ENCODE assay signal across 26 cellular contexts in genomic region chr2:71166812-71167211, GRCh38. TPM values are rescaled to one million over a fixed set of nuclear protein-coding genes. Genes with fewer than 3 reads are reported as not detected.
A peak's percentile ranks its signal among the peaks of the same experiment; 100 is the strongest.
DNase-seq lines count a peak whose midpoint lies in the region; ATAC-seq, FAIRE-seq and TF ChIP-seq lines count a peak whose summit lies in the region.
"Had no signal": no experiment of that assay in that cellular context is flagged by ENCODE, and none has a peak within 500 bp of the region (broad histone marks: within the 10 kb centered on the region; RNA-seq: fewer than 3 reads in every experiment).

No MANE protein-coding gene starts in this region.

- no CpG with 5 or more reads among the region's 3 CpGs for WGBS in IMR-90 (ENCODE audit: extremely low coverage in 2 of 2, insufficient read length in 1 of 2), 2 experiments
- WGBS in H1 (ENCODE audit: extremely low coverage in 1 of 2, insufficient coverage in 1 of 2, insufficient read length in 1 of 2, insufficient replicate concordance in 2 of 2, low coverage in 1 of 2, low lambda C conversion rate in 2 of 2, missing lambda C conversion rate in 1 of 2), 2 experiments, result 89% methylated on average over 2 of the region's 3 CpGs; no CpG with 5 or more reads in 1 of the 2 experiments

- H3K4me1 Mint-ChIP-seq in activated naive CD8-positive, alpha-beta T cell treated with anti-CD3 and anti-CD28 coated beads, Interleukin-2, amount 50 U/mL, for 24 hours, result peaks cover 2% of the 10 kb centered on the region
- no peaks in the 10 kb centered on the region for H3K4me1 Mint-ChIP-seq in activated naive CD8-positive, alpha-beta T cell treated with anti-CD3 and anti-CD28 coated beads for 36 hours
- no peaks in the 10 kb centered on the region for H3K4me1 Mint-ChIP-seq in stimulated activated naive CD8-positive, alpha-beta T cell treated with anti-CD3 and anti-CD28 coated beads, Interleukin-15, amount 100 ng/mL, for 72 hours
- H3K4me1 Mint-ChIP-seq: T-cell had no signal

- H2BK15ac ChIP-seq in IMR-90 (ENCODE audit: low read depth, low read length), result no peak overlapping the region
- H2BK15ac ChIP-seq in H1 (ENCODE audit: low read length), result no peak overlapping the region

- H3K56ac ChIP-seq in IMR-90 (ENCODE audit: extremely low read depth, insufficient read depth, low read length) (no peak overlapping the region), H1 (replicated peaks; ENCODE audit: insufficient read length, low read depth, low read length) (no peak overlapping the region)

- H3K4me3 Mint-ChIP-seq in activated naive CD8-positive, alpha-beta T cell treated with anti-CD3 and anti-CD28 coated beads, Interleukin-2, amount 50 U/mL, for 24 hours, result no peak overlapping the region
- H3K4me3 Mint-ChIP-seq in activated naive CD8-positive, alpha-beta T cell treated with anti-CD3 and anti-CD28 coated beads for 36 hours, result no peak overlapping the region
- no peak overlapping the region for H3K4me3 Mint-ChIP-seq in stimulated activated naive CD8-positive, alpha-beta T cell treated with anti-CD3 and anti-CD28 coated beads, Interleukin-15, amount 100 ng/mL, for 72 hours
- H3K4me3 Mint-ChIP-seq: activated T-helper 1 cell treated with anti-CD3 and anti-CD28 coated beads, Interleukin-12 subunit alpha, Interleukin-12 subunit beta, Interleukin-2, Interleukin-4 antibody, amounts not matched to agents 30 ng/mL and 10 ng/mL and 1 ng/mL, durations not matched to agents 14 hours and 24 hours and 36 hours; T-cell; type B pancreatic cell had no signal

- H3K14ac ChIP-seq in IMR-90 (replicated peaks; ENCODE audit: low read depth, low read length) (no peak overlapping the region), H1 (ENCODE audit: insufficient read length) (no peak overlapping the region)

- no peaks in the 10 kb centered on the region for H3K9me3 ChIP-seq in IMR-90 (ENCODE audit: control insufficient read depth, insufficient read depth, low read length)
- no peaks in the 10 kb centered on the region for H3K9me3 ChIP-seq in H1 (ENCODE audit: insufficient read depth in 2 of 2, low read depth in 1 of 2, low read length in 1 of 2)
- H3K9me3 ChIP-seq in mucosa of descending colon, result no peaks in the 10 kb centered on the region
- H3K9me3 ChIP-seq: SJSA1 had no signal

- H4K8ac ChIP-seq in IMR-90 (ENCODE audit: low read depth in 2 of 2, low read length in 2 of 2) (no peak overlapping the region), H1 (ENCODE audit: extremely low read depth, insufficient read depth, low read length) (no peak overlapping the region)

- dilution Hi-C loops in IMR-90 (cut with HindIII; ENCODE audit: low sequenced_read_pairs, unreplicated experiment), result no loop called here

- no peaks in the 10 kb centered on the region for H3K36me3 ChIP-seq in IMR-90 (ENCODE audit: control insufficient read depth, insufficient read depth, low read length)
- no peaks in the 10 kb centered on the region for H3K36me3 ChIP-seq in H1 (ENCODE audit: control insufficient read depth in 2 of 4, insufficient read depth in 4 of 4, low read length in 3 of 4)
- H3K36me3 ChIP-seq in mucosa of descending colon (ENCODE audit: low read depth), result no peaks in the 10 kb centered on the region
- H3K36me3 ChIP-seq: cardiac muscle cell, SJSA1 had no signal

- H3K9ac ChIP-seq in IMR-90 (ENCODE audit: low read depth, low read length) (no peak overlapping the region), H1 (replicated peaks in 1 of 4; ENCODE audit: extremely low read depth in 1 of 4, low read depth in 3 of 4, low read length in 3 of 4) (no peak overlapping the region)

- TF ChIP-seq EP300 in H1 (IDR thresholded peaks at IDR 0.05; ENCODE audit: borderline replicate concordance in 1 of 2, low read depth in 2 of 2, low read length in 2 of 2), result no peak

- H4K20me1 ChIP-seq in IMR-90 (ENCODE audit: insufficient read depth, low read length) (no peaks in the 10 kb centered on the region), H1 (replicated peaks in 1 of 2; ENCODE audit: control insufficient read depth in 1 of 2, insufficient read depth in 2 of 2, low read length in 2 of 2) (no peaks in the 10 kb centered on the region)

- FAIRE-seq in H1 (lab: Jason Lieb, UNC), result no peak
- FAIRE-seq: HepG2, keratinocyte, TTC549 had no signal

- H3K18ac ChIP-seq in IMR-90 (ENCODE audit: low read depth, low read length) (no peak overlapping the region), H1 (ENCODE audit: extremely low read depth, low read length) (no peak overlapping the region)

- H3K27ac ChIP-seq in IMR-90 (ENCODE audit: insufficient read depth, low read length) (no peak overlapping the region), H1 (ENCODE audit: low read depth, low read length) (no peak overlapping the region)
- H3K27ac ChIP-seq: C4-2B, cardiac muscle cell, coronary artery, SJSA1 had no signal

- no peaks in the 10 kb centered on the region for H3K9me3 Mint-ChIP-seq in activated naive CD8-positive, alpha-beta T cell treated with anti-CD3 and anti-CD28 coated beads, Interleukin-2, amount 50 U/mL, for 24 hours
- no peaks in the 10 kb centered on the region for H3K9me3 Mint-ChIP-seq in activated naive CD8-positive, alpha-beta T cell treated with anti-CD3 and anti-CD28 coated beads for 36 hours
- H3K9me3 Mint-ChIP-seq in stimulated activated naive CD8-positive, alpha-beta T cell treated with anti-CD3 and anti-CD28 coated beads, Interleukin-15, amount 100 ng/mL, for 72 hours, result no peaks in the 10 kb centered on the region
- H3K9me3 Mint-ChIP-seq: activated T-helper 1 cell treated with anti-CD3 and anti-CD28 coated beads, Interleukin-12 subunit alpha, Interleukin-12 subunit beta, Interleukin-2, Interleukin-4 antibody, amounts not matched to agents 30 ng/mL and 10 ng/mL and 1 ng/mL, durations not matched to agents 14 hours and 24 hours and 36 hours; T-cell; type B pancreatic cell had no signal

- H2AK9ac ChIP-seq in IMR-90 (replicated peaks; ENCODE audit: low read depth, low read length, poor library complexity), result no peak overlapping the region

- CTCF ChIA-PET in IMR-90 (lab: Yijun Ruan, JAX) (no interaction called here), H1 (lab: Charles Lee; ENCODE audit: partially characterized antibody) (interaction anchor here (1.3 to 2.0 kb wide), 3 partner anchors 8 to 165 kb away, joined by 4 to 7 read pairs (median 4); no protein-coding TSS in a partner anchor)

- peak; percentile 65 for ATAC-seq in activated naive CD8-positive, alpha-beta T cell treated with anti-CD3 and anti-CD28 coated beads, Interleukin-2, amount 50 U/mL, for 24 hours
- 0 out of 2 replicates have a peak, but pooled peaks have one; percentile 40 for ATAC-seq in IMR-90 (ENCODE audit: low read depth)
- ATAC-seq in stimulated activated naive CD8-positive, alpha-beta T cell treated with anti-CD3 and anti-CD28 coated beads, Interleukin-15, amount 100 ng/mL, for 72 hours, result peak; percentile 26
- no peak for ATAC-seq in mucosa of descending colon
- ATAC-seq: HepG2, left ventricle myocardium superior, T-cell had no signal

- no peaks in the 10 kb centered on the region for H3K79me2 ChIP-seq in H1 (ENCODE audit: control insufficient read depth in 1 of 2, insufficient read depth in 2 of 2, low read length in 2 of 2)

- H2BK5ac ChIP-seq in IMR-90 (ENCODE audit: low read depth, low read length, poor library complexity, severe bottlenecking), result no peak overlapping the region
- no peak overlapping the region for H2BK5ac ChIP-seq in H1 (ENCODE audit: low read depth, low read length)

- intact Hi-C loops in IMR-90 (cut with micrococcal nuclease), result no loop called here
- intact Hi-C loops in mucosa of descending colon (cut with DNase I, micrococcal nuclease), result no loop called here

- BruUV-seq in IMR-90 (replicated peaks; lab: Mats Ljungman, UMichigan), result no TSS peak

- no peak overlapping the region for H2AK5ac ChIP-seq in IMR-90 (ENCODE audit: low read depth, low read length)
- no peak overlapping the region for H2AK5ac ChIP-seq in H1 (ENCODE audit: low read depth, low read length)

- H3K36me3 Mint-ChIP-seq in activated naive CD8-positive, alpha-beta T cell treated with anti-CD3 and anti-CD28 coated beads, Interleukin-2, amount 50 U/mL, for 24 hours (ENCODE audit: low read depth), result no peaks in the 10 kb centered on the region
- H3K36me3 Mint-ChIP-seq in activated naive CD8-positive, alpha-beta T cell treated with anti-CD3 and anti-CD28 coated beads for 36 hours, result no peaks in the 10 kb centered on the region
- H3K36me3 Mint-ChIP-seq: T-cell, type B pancreatic cell had no signal

- TF ChIP-seq CTCF in IMR-90 (conservative IDR thresholded peaks at IDR 0.05; ENCODE audit: low read depth, low read length) (no peak), H1 (IDR thresholded peaks at IDR 0.05; ENCODE audit: control extremely low read depth in 1 of 3, insufficient read depth in 1 of 3, low read depth in 1 of 3, low read length in 3 of 3) (no peak), mucosa of descending colon (IDR thresholded peaks at IDR 0.05) (no peak)

- H3K4me1 ChIP-seq in IMR-90 (ENCODE audit: control insufficient read depth, insufficient read depth, low read length) (no peaks in the 10 kb centered on the region), H1 (replicated peaks in 1 of 4; ENCODE audit: control insufficient read depth in 3 of 4, insufficient read depth in 4 of 4, low read length in 3 of 4) (no peaks in the 10 kb centered on the region), mucosa of descending colon (ENCODE audit: low read depth) (no peaks in the 10 kb centered on the region)
- H3K4me1 ChIP-seq: SJSA1 had no signal

- H3K79me1 ChIP-seq in IMR-90 (ENCODE audit: low read depth in 1 of 2, low read length in 2 of 2) (no peaks in the 10 kb centered on the region), H1 (ENCODE audit: low read depth, low read length) (no peaks in the 10 kb centered on the region)

- H2BK20ac ChIP-seq in IMR-90 (ENCODE audit: low read depth, low read length) (no peak overlapping the region), H1 (ENCODE audit: low read length) (no peak overlapping the region)

- in situ Hi-C loops in IMR-90 (cut with MboI; ENCODE audit: low sequenced_read_pairs), result no loop called here

- peaks cover 2% of the 10 kb centered on the region; the same call in 1 of the 2 replicates for H3K27me3 ChIP-seq in IMR-90 (ENCODE audit: control insufficient read depth, insufficient read depth, low read length)
- no peaks in the 10 kb centered on the region for H3K27me3 ChIP-seq in H1 (replicated peaks in 1 of 4; ENCODE audit: control insufficient read depth in 3 of 4, extremely low read depth in 1 of 4, insufficient read depth in 3 of 4, low read length in 3 of 4)
- H3K27me3 ChIP-seq: cardiac muscle cell, SJSA1 had no signal

- H3K23me2 ChIP-seq in H1 (ENCODE audit: low read depth, low read length), result no peaks in the 10 kb centered on the region

- POLR2A ChIA-PET in IMR-90 (lab: Charles Lee; ENCODE audit: unreplicated experiment) (no interaction called here), H1 (lab: Charles Lee; ENCODE audit: partially characterized antibody) (no interaction called here)

- no peak overlapping the region for H3K27ac Mint-ChIP-seq in activated naive CD8-positive, alpha-beta T cell treated with anti-CD3 and anti-CD28 coated beads, Interleukin-2, amount 50 U/mL, for 24 hours
- no peak overlapping the region for H3K27ac Mint-ChIP-seq in activated naive CD8-positive, alpha-beta T cell treated with anti-CD3 and anti-CD28 coated beads for 36 hours
- peak overlapping the region in 1 of 2 donors; percentile 62 for H3K27ac Mint-ChIP-seq in stimulated activated naive CD8-positive, alpha-beta T cell treated with anti-CD3 and anti-CD28 coated beads, Interleukin-15, amount 100 ng/mL, for 72 hours
- H3K27ac Mint-ChIP-seq: activated T-helper 1 cell treated with anti-CD3 and anti-CD28 coated beads, Interleukin-12 subunit alpha, Interleukin-12 subunit beta, Interleukin-2, Interleukin-4 antibody, amounts not matched to agents 30 ng/mL and 10 ng/mL and 1 ng/mL, durations not matched to agents 14 hours and 24 hours and 36 hours; T-cell; type B pancreatic cell had no signal

- no peak for TF ChIP-seq RAD21 in IMR-90 (IDR thresholded peaks at IDR 0.05; ENCODE audit: low read length)
- TF ChIP-seq RAD21 in H1 (IDR thresholded peaks at IDR 0.05 in 1 of 2, conservative IDR thresholded peaks at IDR 0.05 in 1 of 2; ENCODE audit: low read depth in 2 of 2, low read length in 2 of 2), result no peak

- no peak overlapping the region for H3K4ac ChIP-seq in IMR-90 (ENCODE audit: low read depth, low read length)
- H3K4ac ChIP-seq in H1 (replicated peaks; ENCODE audit: insufficient read length, low read depth, low read length), result no peak overlapping the region

- H4K91ac ChIP-seq in IMR-90 (ENCODE audit: insufficient read depth, low read depth, low read length), result no peak overlapping the region
- H4K91ac ChIP-seq in H1 (replicated peaks; ENCODE audit: insufficient read length, low read length), result no peak overlapping the region

- DNase-seq in activated naive CD8-positive, alpha-beta T cell treated with anti-CD3 and anti-CD28 coated beads, Interleukin-2, amount 50 U/mL, for 24 hours, result no peak
- DNase-seq in activated naive CD8-positive, alpha-beta T cell treated with anti-CD3 and anti-CD28 coated beads for 36 hours, result no peak
- no peak for DNase-seq in IMR-90
- no peak for DNase-seq in H1 (ENCODE audit: low read depth in 1 of 2, low spot score in 2 of 2)
- DNase-seq in stimulated activated naive CD8-positive, alpha-beta T cell treated with anti-CD3 and anti-CD28 coated beads, Interleukin-15, amount 100 ng/mL, for 72 hours, result no peak
- no peak for DNase-seq in mucosa of descending colon
- DNase-seq in stimulated activated naive CD4-positive, alpha-beta T cell (lab: John Stamatoyannopoulos, UW), result no peak
- DNase-seq in SW 1271 (lab: John Stamatoyannopoulos, UW), result no peak
- DNase-seq: activated naive CD4-positive, alpha-beta T cell treated with anti-CD3 and anti-CD28 coated beads, Interleukin-2, amount 50 U/mL, for 16 hours; DMS79 treated with DMSO at 0.1 percent for 48 hours; effector memory CD4-positive, alpha-beta T cell; erythroblast; left ventricle myocardium superior; NCI-H1105; NCI-H2029; NCI-H526 treated with DMSO at 0.1 percent for 48 hours; T-cell had no signal

- no peak overlapping the region for H2BK120ac ChIP-seq in IMR-90 (ENCODE audit: low read depth, low read length)
- no peak overlapping the region for H2BK120ac ChIP-seq in H1 (replicated peaks; ENCODE audit: low read depth, low read length)

- H3K9me1 ChIP-seq in IMR-90 (ENCODE audit: insufficient read depth, low read length), result no peaks in the 10 kb centered on the region

- no peak overlapping the region for H3K23ac ChIP-seq in IMR-90 (ENCODE audit: low read depth, low read length)
- H3K23ac ChIP-seq in H1 (ENCODE audit: insufficient read length), result no peak overlapping the region

- no peaks in the 10 kb centered on the region for H3K27me3 Mint-ChIP-seq in activated naive CD8-positive, alpha-beta T cell treated with anti-CD3 and anti-CD28 coated beads, Interleukin-2, amount 50 U/mL, for 24 hours
- H3K27me3 Mint-ChIP-seq in activated naive CD8-positive, alpha-beta T cell treated with anti-CD3 and anti-CD28 coated beads for 36 hours, result peaks cover 5% of the 10 kb centered on the region
- peaks cover 11% of the 10 kb centered on the region for H3K27me3 Mint-ChIP-seq in stimulated activated naive CD8-positive, alpha-beta T cell treated with anti-CD3 and anti-CD28 coated beads, Interleukin-15, amount 100 ng/mL, for 72 hours

- no peak for TF ChIP-seq POLR2A in IMR-90 (IDR thresholded peaks at IDR 0.05; ENCODE audit: low read depth, low read length)
- TF ChIP-seq POLR2A in H1 (IDR thresholded peaks at IDR 0.05; ENCODE audit: control extremely low read depth in 1 of 2, low read depth in 2 of 2, low read length in 2 of 2), result no peak

- no peak overlapping the region for H4K5ac ChIP-seq in IMR-90 (ENCODE audit: low read depth, low read length)
- no peak overlapping the region for H4K5ac ChIP-seq in H1 (ENCODE audit: insufficient read length, low read depth, low read length)

- no peak overlapping the region for H3K4me3 ChIP-seq in IMR-90 (ENCODE audit: insufficient read depth, low read depth, low read length)
- no peak overlapping the region for H3K4me3 ChIP-seq in H1 (ENCODE audit: extremely low read depth in 1 of 4, insufficient read depth in 2 of 4, low read depth in 3 of 4, low read length in 4 of 4)
- H3K4me3 ChIP-seq in mucosa of descending colon, result no peak overlapping the region
- H3K4me3 ChIP-seq: cardiac muscle cell, coronary artery, SJSA1 had no signal

- H2BK12ac ChIP-seq in H1 (ENCODE audit: low read depth, low read length), result 0 out of 2 replicates have a peak overlapping the region, but pooled peaks have one; percentile 17

- H3K4me2 ChIP-seq in IMR-90 (ENCODE audit: low read depth, low read length) (no peak overlapping the region), H1 (ENCODE audit: insufficient read depth in 1 of 2, low read depth in 2 of 2, low read length in 2 of 2) (no peak overlapping the region)

- no peak overlapping the region for H2AFZ ChIP-seq in IMR-90 (replicated peaks; ENCODE audit: low read length, poor library complexity)
- H2AFZ ChIP-seq in H1 (ENCODE audit: low read length), result no peak overlapping the region

RNA-seq across cellular contexts. Expression of gene MPHOSPH10, which starts 36.4 kb away (rescaled TPM):
- 10 to 100 TPM; 69.5 to 74.2 TPM for total RNA-seq in activated naive CD8-positive, alpha-beta T cell treated with anti-CD3 and anti-CD28 coated beads for 36 hours
- total RNA-seq in IMR-90 (2012; rRNA removed) (5.4 and 15.6 TPM in 2 replicates), mucosa of descending colon (10 to 100 TPM; 20.6 to 26.1 (median 21.3) TPM)
- polyA plus RNA-seq in IMR-90 (2012; rRNA removed) (11.1 and 11.2 TPM in 2 replicates), H1 (2011; rRNA removed) (4.0 and 4.5 TPM in 2 replicates)
- polyA plus RNA-seq in IMR-90 (2012; cell fraction: cytosol; rRNA removed), result 1.4 and 1.6 TPM in 2 replicates
- 2.6 and 9.3 TPM in 2 replicates for polyA plus RNA-seq in IMR-90 (2012; cell fraction: nucleus; rRNA removed; ENCODE audit: low replicate concordance)
- total RNA-seq in H1 (2021; fragmentation: NEBNext Ultra II Directional; extraction: Animal tissue kit (Norgen Biotek cat#: 25700)), result 39.1 and 42.8 TPM in 2 replicates
- 15.0 TPM for polyA plus RNA-seq in H1 (2011; cell fraction: cytosol; rRNA removed)
- polyA plus RNA-seq in H1 (2011; cell fraction: nucleus; rRNA removed), result 5.1 TPM
- 13.8 to 32.5 TPM (median 16.9 TPM) in 4 replicates for polyA plus RNA-seq in H1 (2012, experiment 1 of 2)
- 2.8 TPM for polyA plus RNA-seq in H1 (2012, experiment 2 of 2)
- polyA plus RNA-seq in H1 (2013, experiment 1 of 2), result 44.7 TPM
- 43.6 TPM for polyA plus RNA-seq in H1 (2013, experiment 2 of 2)
- 4.1 and 4.6 TPM in 2 replicates for polyA minus RNA-seq in H1 (2011; rRNA and poly(A)+ RNA removed)
- polyA minus RNA-seq in H1 (2011; cell fraction: cytosol; rRNA and poly(A)+ RNA removed), result 9.7 TPM
- 13.5 TPM for polyA minus RNA-seq in H1 (2011; cell fraction: nucleus; rRNA and poly(A)+ RNA removed)

RNA-seq across cellular contexts. Expression of gene MCEE, which starts 36.8 kb away (rescaled TPM):
- 10 to 100 TPM; 10.6 TPM for total RNA-seq in activated naive CD8-positive, alpha-beta T cell treated with anti-CD3 and anti-CD28 coated beads for 36 hours
- 11.1 and 13.9 TPM in 2 replicates for total RNA-seq in IMR-90 (2012; rRNA removed)
- 13.4 and 15.0 TPM in 2 replicates for polyA plus RNA-seq in IMR-90 (2012; rRNA removed)
- polyA plus RNA-seq in IMR-90 (2012; cell fraction: cytosol; rRNA removed), result 5.4 and 5.9 TPM in 2 replicates
- 30.8 and 50.7 TPM in 2 replicates for polyA plus RNA-seq in IMR-90 (2012; cell fraction: nucleus; rRNA removed; ENCODE audit: low replicate concordance)
- 14.1 and 15.5 TPM in 2 replicates for total RNA-seq in H1 (2021; fragmentation: NEBNext Ultra II Directional; extraction: Animal tissue kit (Norgen Biotek cat#: 25700))
- 6.5 and 7.3 TPM in 2 replicates for polyA plus RNA-seq in H1 (2011; rRNA removed)
- 10.7 TPM for polyA plus RNA-seq in H1 (2011; cell fraction: cytosol; rRNA removed)
- polyA plus RNA-seq in H1 (2011; cell fraction: nucleus; rRNA removed), result 10.2 TPM
- polyA plus RNA-seq in H1 (2012, experiment 1 of 2), result 11.5 to 20.4 TPM (median 12.3 TPM) in 4 replicates
- 7.1 TPM for polyA plus RNA-seq in H1 (2012, experiment 2 of 2)
- polyA plus RNA-seq in H1 (2013, experiment 1 of 2), result 15.2 TPM
- 14.7 TPM for polyA plus RNA-seq in H1 (2013, experiment 2 of 2)
- polyA minus RNA-seq in H1 (2011; rRNA and poly(A)+ RNA removed), result 3.6 and 5.9 TPM in 2 replicates
- polyA minus RNA-seq in H1 (2011; cell fraction: cytosol; rRNA and poly(A)+ RNA removed), result 5.8 TPM
- 10.0 TPM for polyA minus RNA-seq in H1 (2011; cell fraction: nucleus; rRNA and poly(A)+ RNA removed)
- 10 to 100 TPM; 18.2 to 22.8 (median 19.1) TPM for total RNA-seq in mucosa of descending colon
